ENCODE assay signal across 7 cellular contexts in the genomic region with DNA sequence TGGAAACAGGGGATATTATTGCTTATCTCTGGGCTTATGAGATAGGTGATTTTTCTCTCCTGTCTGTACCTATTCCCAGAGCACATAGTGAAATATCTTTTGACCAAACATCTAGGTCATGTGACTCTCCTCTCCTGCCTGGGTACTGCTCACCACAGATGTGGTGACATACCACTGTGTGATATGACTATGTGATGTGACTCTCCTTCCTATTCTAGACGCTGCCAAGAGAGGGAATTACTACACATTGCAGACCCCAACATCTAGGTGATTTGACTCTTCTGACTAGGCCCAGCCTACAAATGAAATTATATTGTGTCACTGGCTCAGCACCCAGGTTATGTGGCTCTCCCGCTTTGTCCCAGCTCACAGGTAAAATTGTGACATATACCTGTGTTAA.
"Had no signal": no experiment of that assay in that cellular context is flagged by ENCODE, and none has a peak within 500 bp of the region (broad histone marks: within the 10 kb centered on the region; RNA-seq: fewer than 3 reads in every experiment).

No MANE protein-coding gene starts in this region.

- DNase-seq: GM23248, GOT3, H7, HFFc6 had no signal

- H3K27ac Mint-ChIP-seq: HFFc6, IgD-negative memory B cell had no signal

- H3K27me3 Mint-ChIP-seq: IgD-negative memory B cell had no signal

- ATAC-seq: HCT116, HepG2 had no signal

- H3K36me3 Mint-ChIP-seq: IgD-negative memory B cell had no signal

- H3K4me1 Mint-ChIP-seq: IgD-negative memory B cell had no signal

- H3K9me3 Mint-ChIP-seq: IgD-negative memory B cell had no signal

- H3K4me3 Mint-ChIP-seq: HFFc6, IgD-negative memory B cell had no signal
